15 cellular contexts compared by ENCODE assay signal in genomic region chr3:156516951-156517350, GRCh38.
"Had no signal": no experiment of that assay in that cellular context is flagged by ENCODE, and none has a peak within 500 bp of the region (broad histone marks: within the 10 kb centered on the region; RNA-seq: fewer than 3 reads in every experiment).

No MANE protein-coding gene starts in this region.

- ATAC-seq: natural killer cell treated with Interleukin-12 subunit alpha and Interleukin-12 subunit beta and Interleukin-15 and Interleukin-18, amount 100 ng/mL, for 72 hours; T-cell had no signal

- H3K4me3 Mint-ChIP-seq: activated CD4-positive, alpha-beta memory T cell treated with anti-CD3 and anti-CD28 coated beads, Interleukin-2, amount 10 ng/mL, durations not matched to agents 7 days and 5 days; activated naive CD8-positive, alpha-beta T cell treated with anti-CD3 and anti-CD28 coated beads, Interleukin-2, amount 10 ng/mL, durations not matched to agents 7 days and 5 days; immature natural killer cell; natural killer cell treated with Interleukin-12 subunit alpha and Interleukin-12 subunit beta and Interleukin-15 and Interleukin-18, amount 100 ng/mL, for 72 hours; stimulated activated naive CD8-positive, alpha-beta T cell treated with anti-CD3 and anti-CD28 coated beads, Interleukin-15, Interleukin-2, amounts not matched to agents 100 ng/mL and 50 ng/mL, for 24 hours; T-cell had no signal

- H3K9me3 ChIP-seq: uterus had no signal

- H3K36me3 Mint-ChIP-seq: activated naive CD8-positive, alpha-beta T cell treated with anti-CD3 and anti-CD28 coated beads, Interleukin-2, amount 10 ng/mL, durations not matched to agents 7 days and 5 days; immature natural killer cell; natural killer cell treated with Interleukin-12 subunit alpha and Interleukin-12 subunit beta and Interleukin-15 and Interleukin-18, amount 100 ng/mL, for 72 hours; T-cell had no signal

- DNase-seq: activated CD4-positive, alpha-beta memory T cell treated with anti-CD3 and anti-CD28 coated beads, Interleukin-2, amount 10 ng/mL, durations not matched to agents 7 days and 5 days; activated gamma-delta T cell; activated naive CD8-positive, alpha-beta T cell treated with anti-CD3 and anti-CD28 coated beads, Interleukin-2, amount 10 ng/mL, durations not matched to agents 7 days and 5 days; activated T-cell treated with anti-CD3 and anti-CD28 coated beads, Interleukin-2, amount 50 U/mL, for 48 hours; cortex of kidney; effector memory CD4-positive, alpha-beta T cell; immature natural killer cell; stimulated activated CD4-positive, alpha-beta T cell treated with anti-CD3 and anti-CD28 coated beads, Interleukin-15, amount 100 ng/mL, for 24 hours; stimulated activated CD4-positive, alpha-beta T cell treated with anti-CD3 and anti-CD28 coated beads, Interleukin-4, amount 100 ng/mL, for 24 hours; T-cell; T1000; uterus had no signal

- H3K27ac ChIP-seq: epithelial cell of prostate had no signal

- H3K36me3 ChIP-seq: uterus had no signal

- H3K27me3 ChIP-seq: uterus had no signal

- H3K27ac Mint-ChIP-seq: activated CD4-positive, alpha-beta memory T cell treated with anti-CD3 and anti-CD28 coated beads, Interleukin-2, amount 10 ng/mL, durations not matched to agents 7 days and 5 days; activated naive CD8-positive, alpha-beta T cell treated with anti-CD3 and anti-CD28 coated beads, Interleukin-2, amount 10 ng/mL, durations not matched to agents 7 days and 5 days; immature natural killer cell; natural killer cell treated with Interleukin-12 subunit alpha and Interleukin-12 subunit beta and Interleukin-15 and Interleukin-18, amount 100 ng/mL, for 72 hours; stimulated activated naive CD8-positive, alpha-beta T cell treated with anti-CD3 and anti-CD28 coated beads, Interleukin-15, Interleukin-2, amounts not matched to agents 100 ng/mL and 50 ng/mL, for 24 hours; T-cell had no signal

- H3K4me3 ChIP-seq: uterus had no signal

- H3K4me1 ChIP-seq: uterus had no signal

- H3K9me3 Mint-ChIP-seq: activated CD4-positive, alpha-beta memory T cell treated with anti-CD3 and anti-CD28 coated beads, Interleukin-2, amount 10 ng/mL, durations not matched to agents 7 days and 5 days; immature natural killer cell; natural killer cell treated with Interleukin-12 subunit alpha and Interleukin-12 subunit beta and Interleukin-15 and Interleukin-18, amount 100 ng/mL, for 72 hours; stimulated activated naive CD8-positive, alpha-beta T cell treated with anti-CD3 and anti-CD28 coated beads, Interleukin-15, Interleukin-2, amounts not matched to agents 100 ng/mL and 50 ng/mL, for 24 hours; T-cell had no signal

- H3K4me1 Mint-ChIP-seq: immature natural killer cell had no signal
